Comparison of ENCODE assay signal across 17 cellular contexts in the genomic region with DNA sequence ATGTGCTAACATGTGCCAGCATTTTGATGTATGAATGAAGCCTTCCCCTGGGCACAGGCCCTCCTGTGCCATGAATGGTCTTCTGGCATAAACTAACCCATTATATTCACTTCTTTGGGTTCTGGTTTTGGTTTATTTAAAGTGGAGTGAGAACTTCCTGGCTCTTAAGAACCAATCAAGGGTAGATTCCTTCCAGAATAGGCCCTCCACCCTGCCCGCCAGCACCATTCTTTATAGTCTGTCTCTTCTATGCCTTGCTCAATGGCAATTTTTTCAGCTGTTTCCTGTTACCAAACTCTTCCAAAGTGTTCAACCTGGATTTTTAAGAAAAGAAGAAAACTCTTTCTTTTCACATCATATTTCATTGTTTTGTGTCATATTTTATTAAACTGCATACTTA. TPM values are rescaled to one million over a fixed set of nuclear protein-coding genes. Genes with fewer than 3 reads are reported as not detected.
DNase-seq lines count a peak whose midpoint lies in the region; ATAC-seq and TF ChIP-seq lines count a peak whose summit lies in the region.
"Had no signal": no experiment of that assay in that cellular context is flagged by ENCODE, and none has a peak within 500 bp of the region (broad histone marks: within the 10 kb centered on the region; RNA-seq: fewer than 3 reads in every experiment).

No MANE protein-coding gene starts in this region.

- no peaks in the 10 kb centered on the region for H3K36me3 ChIP-seq in colonic mucosa
- H3K36me3 ChIP-seq in left lung = no peaks in the 10 kb centered on the region
- H3K36me3 ChIP-seq in thyroid gland = no peaks in the 10 kb centered on the region
- H3K36me3 ChIP-seq in PC-3 (ENCODE audit: low read depth, low read length) = no peaks in the 10 kb centered on the region
- H3K36me3 ChIP-seq: SJCRH30 had no signal

- no peaks in the 10 kb centered on the region for H3K9me3 ChIP-seq in colonic mucosa
- no peaks in the 10 kb centered on the region for H3K9me3 ChIP-seq in left lung
- H3K9me3 ChIP-seq in thyroid gland = no peaks in the 10 kb centered on the region
- H3K9me3 ChIP-seq in PC-3 (ENCODE audit: low read length) = no peaks in the 10 kb centered on the region
- H3K9me3 ChIP-seq: SJCRH30 had no signal

- H3K4me1 ChIP-seq in colonic mucosa (peaks cover 14% of the 10 kb centered on the region), left lung (peaks cover 0 to 26% of the 10 kb centered on the region in 2 donors), thyroid gland (peaks cover 18 to 47% of the 10 kb centered on the region in 2 donors), PC-3 (ENCODE audit: insufficient read depth, low read length) (no peaks in the 10 kb centered on the region)

- H3F3A ChIP-seq in PC-3 (ENCODE audit: low read length, unreplicated experiment) = no peaks in the 10 kb centered on the region

- H3K9ac ChIP-seq in colonic mucosa (ENCODE audit: low read depth in 2 of 2, low read length in 2 of 2) = peak overlapping the region in 1 of 2 donors; percentile 73
- no peak overlapping the region for H3K9ac ChIP-seq in PC-3 (ENCODE audit: low read length)

- intact Hi-C loops in colonic mucosa (cut with DNase I) (no loop called here), left lung (cut with DNase I) (no loop called here), thyroid gland (cut with DNase I) (no loop called here), PC-3 (cut with micrococcal nuclease) (no loop called here)

- DNase-seq in DMS79 treated with DMSO at 0.1 percent for 48 hours (lab: John Stamatoyannopoulos, UW) (peak; percentile 53), colonic mucosa (no peak), left lung (no peak), thyroid gland (peak; percentile 57 to 70), PC-3 (no peak)
- DNase-seq in activated effector memory CD4-positive, alpha-beta T cell treated with Interleukin-2 at 50 U/mL for 16 hours = no peak
- DNase-seq: EL, GF-D8, Kasumi-1, NCI-H1092, NCI-H1436 treated with DMSO at 0.1 percent for 48 hours, NCI-H1930, NCI-H2227 treated with DMSO at 0.1 percent for 48 hours, NCI-H510A treated with DMSO at 0.1 percent for 48 hours, NCI-H748 treated with DMSO at 0.1 percent for 48 hours, SJCRH30 had no signal

- H4K20me1 ChIP-seq in PC-3 (ENCODE audit: low read length) = no peaks in the 10 kb centered on the region

- H3K79me2 ChIP-seq in PC-3 (ENCODE audit: low read length) = no peaks in the 10 kb centered on the region

- H2AFZ ChIP-seq in PC-3 (ENCODE audit: low read length) = no peak overlapping the region

- BruUV-seq in PC-3 (replicated peaks; lab: Mats Ljungman, UMichigan) = no TSS peak

- peak in 1 of 2 donors; percentile 21 for TF ChIP-seq POLR2A in thyroid gland (IDR thresholded peaks at IDR 0.05)

- H3K27ac ChIP-seq in colonic mucosa (peak overlapping the region; percentile 74), left lung (peak overlapping the region in 1 of 2 donors; percentile 13), thyroid gland (peak overlapping the region; percentile 25 to 84 (median 72)), PC-3 (ENCODE audit: low read length) (no peak overlapping the region)
- H3K27ac ChIP-seq: SJCRH30 had no signal

- 39 to 59% methylated on average over 1 of the region's 1 CpG for WGBS in thyroid gland, 2 donors

- H3K4me2 ChIP-seq in PC-3 (ENCODE audit: low read length) = no peak overlapping the region

- H3K27me3 ChIP-seq in colonic mucosa (no peaks in the 10 kb centered on the region), left lung (no peaks in the 10 kb centered on the region), thyroid gland (no peaks in the 10 kb centered on the region), PC-3 (ENCODE audit: low read length) (no peaks in the 10 kb centered on the region)
- H3K27me3 ChIP-seq: SJCRH30 had no signal

- H3K9me2 ChIP-seq in PC-3 (replicated peaks; ENCODE audit: low read length) = no peaks in the 10 kb centered on the region

- POLR2A ChIA-PET in PC-3 (lab: Charles Lee; ENCODE audit: unreplicated experiment) = no interaction called here

- CTCF ChIA-PET in PC-3 (lab: Charles Lee) = interaction anchor here (0.6 kb wide), 1 partner anchor 391 kb away, joined by 8 read pairs; no protein-coding TSS in a partner anchor

- H3K4me3 ChIP-seq in colonic mucosa = no peak overlapping the region
- no peak overlapping the region for H3K4me3 ChIP-seq in left lung
- H3K4me3 ChIP-seq in thyroid gland (replicated peaks in 1 of 3) = no peak overlapping the region
- no peak overlapping the region for H3K4me3 ChIP-seq in PC-3 (ENCODE audit: low read length)
- H3K4me3 ChIP-seq: SJCRH30 had no signal

- ATAC-seq in left lung = peak; percentile 21
- no peak for ATAC-seq in PC-3
- ATAC-seq in HG03025 (IDR thresholded peaks at IDR 0.05; ENCODE audit: low FRiP score, unreplicated experiment) = no peak

- TF ChIP-seq CTCF in colonic mucosa (IDR thresholded peaks at IDR 0.05) = no peak
- no peak for TF ChIP-seq CTCF in left lung (IDR thresholded peaks at IDR 0.05)
- TF ChIP-seq CTCF in thyroid gland (IDR thresholded peaks at IDR 0.05) = no peak
- no peak for TF ChIP-seq CTCF in PC-3 (conservative IDR thresholded peaks at IDR 0.05; ENCODE audit: low read depth, low read length)

RNA-seq across cellular contexts. Expression of gene VEGFA, which starts 44.1 kb away (rescaled TPM):
- total RNA-seq in colonic mucosa (100 to 1,000 TPM; 113 to 216 TPM), left lung (100 to 1,000 TPM; 147 to 154 TPM), thyroid gland (1,000 to 10,000 TPM in 1 of 4 donors, 100 to 1,000 TPM in 3; 510 to 1,437 (median 630) TPM), PC-3 (2014; rRNA removed) (146 and 190 TPM in 2 replicates)

Comparison
In these comparisons a context has a peak if more than half of its experiments do, and no peak if none do; other contexts are left out.
1. DNase-seq: peak in DMS79 treated with DMSO at 0.1 percent for 48 hours (single experiment) and thyroid gland (2 of 2); none in colonic mucosa (single experiment), left lung (0 of 2), activated effector memory CD4-positive, alpha-beta T cell treated with Interleukin-2 at 50 U/mL for 16 hours (single experiment) and PC-3 (single experiment).